8 cellular contexts compared by ENCODE assay signal in the genomic region with DNA sequence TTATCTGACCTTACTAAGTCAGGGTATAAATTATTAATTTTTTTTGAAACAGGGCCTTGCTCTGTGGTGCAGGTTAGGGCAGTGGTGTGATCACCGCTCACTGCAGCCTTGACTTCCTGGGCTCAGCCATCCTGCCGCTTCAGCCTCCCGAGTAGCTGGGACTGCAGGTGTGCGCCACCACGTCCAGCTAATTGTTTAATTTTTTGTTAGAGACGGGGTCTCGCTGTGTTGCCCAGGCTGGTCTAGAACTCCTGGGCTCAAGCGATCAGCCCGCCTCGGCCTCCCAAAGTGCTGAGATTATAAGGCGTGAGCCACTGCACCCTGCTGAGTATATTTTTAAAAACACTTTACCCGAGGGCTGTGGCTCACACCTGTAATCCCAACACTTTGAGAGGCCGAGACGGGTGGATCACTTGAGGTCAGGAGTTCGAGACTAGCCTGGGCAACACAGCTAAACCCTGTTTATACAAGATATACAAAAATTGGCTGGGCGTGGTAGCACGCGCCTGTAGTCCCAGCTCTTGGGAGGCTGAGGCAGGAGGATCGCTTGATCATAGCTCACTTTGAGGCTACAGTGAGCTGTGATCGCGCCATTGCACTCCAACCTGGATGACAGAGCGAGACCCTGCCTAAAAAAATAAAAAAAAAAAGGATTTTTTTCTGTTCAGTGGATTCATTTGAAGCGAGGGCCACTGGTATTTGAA. TPM values are rescaled to one million over a fixed set of nuclear protein-coding genes. Genes with fewer than 3 reads are reported as not detected.
DNase-seq lines count a peak whose midpoint lies in the region; ATAC-seq and TF ChIP-seq lines count a peak whose summit lies in the region.

No MANE protein-coding gene starts in this region.

- peaks cover 17% of the 10 kb centered on the region for H3K36me3 Mint-ChIP-seq in activated B cell treated with CpG ODN at 0.5 μM for 24 hours (ENCODE audit: low read depth)

- TF ChIP-seq CTCF in HCT116 (IDR thresholded peaks at IDR 0.05 in 2 of 3, conservative IDR thresholded peaks at IDR 0.05 in 1 of 3; ENCODE audit: borderline replicate concordance in 1 of 3, insufficient read depth in 1 of 3, low read depth in 2 of 3, low read length in 2 of 3), result no peak
- TF ChIP-seq CTCF in activated B cell treated with CpG ODN at 0.5 μM for 24 hours (IDR thresholded peaks at IDR 0.05), result no peak
- no peak for TF ChIP-seq CTCF in foreskin keratinocyte (conservative IDR thresholded peaks at IDR 0.05)
- no peak for TF ChIP-seq CTCF in spleen (IDR thresholded peaks at IDR 0.05 in 8 of 11, conservative IDR thresholded peaks at IDR 0.05 in 3 of 11)

- 83 to 88% (median 85%) methylated on average over 20 to 23 of the region's 23 CpGs for WGBS in spleen, 5 donors

- no peaks in the 10 kb centered on the region for H3K9me2 ChIP-seq in HCT116 (ENCODE audit: insufficient read depth)

- H3K36me3 ChIP-seq in HCT116 (ENCODE audit: control insufficient read depth in 1 of 2, insufficient read depth in 2 of 2, low read length in 2 of 2) (no peaks in the 10 kb centered on the region), spleen (peaks cover 0 to 19% (median 0%) of the 10 kb centered on the region in 6 donors)

- TF ChIP-seq POLR2A in HCT116 (IDR thresholded peaks at IDR 0.05; ENCODE audit: borderline replicate concordance, extremely low read depth, insufficient read depth, insufficient read length), result no peak
- no peak for TF ChIP-seq POLR2A in spleen (IDR thresholded peaks at IDR 0.05)

- H3K9ac ChIP-seq in HCT116 (ENCODE audit: low read length), result no peak overlapping the region

- no peak overlapping the region for H2AFZ ChIP-seq in HCT116 (ENCODE audit: low read depth, low read length, poor library complexity, severe bottlenecking)

- H3K4me3 Mint-ChIP-seq in activated B cell treated with CpG ODN at 0.5 μM for 24 hours, result peak overlapping the region; percentile 92

- DNase-seq in HCT116 (ENCODE audit: low read depth, low spot score) (no peak), activated B cell treated with CpG ODN at 0.5 μM for 24 hours (no peak), foreskin keratinocyte (peak in 1 of 2 donors; percentile 1), spleen (peak; percentile 79)
- DNase-seq in activated effector memory CD4-positive, alpha-beta T cell treated with anti-CD3 and anti-CD28 coated beads, Interleukin-2, amount 50 U/mL, for 16 hours, result no peak
- no peak for DNase-seq in activated CD4-positive, CD25-positive, alpha-beta regulatory T cell (lab: John Stamatoyannopoulos, UW)

- H3K4me1 ChIP-seq in HCT116 (ENCODE audit: control insufficient read depth in 1 of 2, insufficient read depth in 2 of 2, low read length in 2 of 2), result peaks cover 0 to 15% of the 10 kb centered on the region in 2 experiments; a peak in 3 of 4 replicates
- H3K4me1 ChIP-seq in foreskin keratinocyte, result no peaks in the 10 kb centered on the region
- H3K4me1 ChIP-seq in spleen, result peaks cover 0 to 18% (median 13%) of the 10 kb centered on the region in 6 donors

- H3K27ac Mint-ChIP-seq in activated B cell treated with CpG ODN at 0.5 μM for 24 hours, result peak overlapping the region; percentile 95

- H3K27me3 ChIP-seq in HCT116 (ENCODE audit: insufficient read depth, low read length) (no peaks in the 10 kb centered on the region), foreskin keratinocyte (no peaks in the 10 kb centered on the region), spleen (replicated peaks in 1 of 7) (no peaks in the 10 kb centered on the region)

- no peaks in the 10 kb centered on the region for H3K27me3 Mint-ChIP-seq in activated B cell treated with CpG ODN at 0.5 μM for 24 hours

- 0 out of 2 replicates have a peak overlapping the region, but pooled peaks have one; percentile 32 for H3K27ac ChIP-seq in HCT116 (ENCODE audit: low read depth, low read length)
- H3K27ac ChIP-seq in foreskin keratinocyte, result peak overlapping the region; percentile 66
- peak overlapping the region in 7 of 8 donors; percentile 80 to 96 (median 93) for H3K27ac ChIP-seq in spleen

- H3K9me3 ChIP-seq in HCT116 (ENCODE audit: control insufficient read depth in 1 of 2, insufficient read depth in 1 of 2, low read depth in 1 of 2, low read length in 2 of 2) (no peaks in the 10 kb centered on the region), spleen (no peaks in the 10 kb centered on the region)

- H3K4me2 ChIP-seq in HCT116 (ENCODE audit: low read length), result peak overlapping the region; percentile 44

- POLR2A ChIA-PET in HCT116 (lab: Charles Lee) (interaction anchor here (1.2 to 1.5 kb wide), 2 partner anchors 17 to 31 kb away, joined by 3 to 4 read pairs; no protein-coding TSS in a partner anchor), activated B cell treated with CpG ODN at 0.5 μM for 24 hours (lab: Charles Lee) (interaction anchor here (0.6 to 2.9 kb wide), 16 partner anchors 17 to 1384 kb away, joined by 3 to 45 read pairs (median 4); partner anchors contain the start of genes EBP, ELK1, GRIPAP1 and HDAC6)

- CTCF ChIA-PET in HCT116 (lab: Charles Lee), result interaction anchor here (1.1 to 1.6 kb wide), 4 partner anchors 11 to 456 kb away, joined by 3 to 7 read pairs (median 4); no protein-coding TSS in a partner anchor
- CTCF ChIA-PET in activated B cell treated with CpG ODN at 0.5 μM for 24 hours (lab: Charles Lee), result no interaction called here

- RAD21 ChIA-PET in HCT116 (lab: Charles Lee; ENCODE audit: low non-redundant PET in 1 of 2, low total read pairs in 2 of 2, uncharacterized antibody in 2 of 2, unreplicated experiment in 2 of 2), result interaction anchor here in 1 of 2 experiments (0.6 kb wide), 1 partner anchor 36 kb away, joined by 3 read pairs; no protein-coding TSS in a partner anchor

- ATAC-seq in HCT116, result no peak
- ATAC-seq in activated B cell treated with CpG ODN at 0.5 μM for 24 hours (ENCODE audit: low read depth), result no peak
- ATAC-seq in foreskin keratinocyte, result no peak
- no peak for ATAC-seq in HG03521 (IDR thresholded peaks at IDR 0.05; ENCODE audit: unreplicated experiment)
- no peak for ATAC-seq in GM19395 (IDR thresholded peaks at IDR 0.05; ENCODE audit: unreplicated experiment)

- BruUV-seq in HCT116 (replicated peaks; lab: Mats Ljungman, UMichigan), result no TSS peak

- H4K20me1 ChIP-seq in HCT116 (ENCODE audit: insufficient read depth), result no peaks in the 10 kb centered on the region

- no peaks in the 10 kb centered on the region for H3K9me3 Mint-ChIP-seq in activated B cell treated with CpG ODN at 0.5 μM for 24 hours

- intact Hi-C loops in HCT116 (cut with micrococcal nuclease), result loop anchor here (2.0 kb wide), 2 partner anchors 36 to 62 kb away; partner anchors contain the start of genes FTSJ1 and RBM3
- intact Hi-C loops in activated B cell treated with CpG ODN at 0.5 μM for 24 hours (cut with micrococcal nuclease), result loop anchor here (1.0 kb wide), 6 partner anchors 17 to 420 kb away; partner anchors contain the start of genes EBP, FTSJ1, PORCN and RBM3
- intact Hi-C loops in spleen (cut with DNase I; ENCODE audit: low total_unique reads), result no loop called here

- TF ChIP-seq RAD21 in HCT116 (IDR thresholded peaks at IDR 0.05; ENCODE audit: low read depth), result no peak

- H3K4me3 ChIP-seq in HCT116 (replicated peaks in 1 of 2; ENCODE audit: low read depth in 1 of 2, low read length in 2 of 2), result no peak overlapping the region
- peak overlapping the region in 3 of 8 donors; percentile 53 to 75 (median 57) for H3K4me3 ChIP-seq in spleen

- H3K4me1 Mint-ChIP-seq in activated B cell treated with CpG ODN at 0.5 μM for 24 hours, result peaks cover 20% of the 10 kb centered on the region

- H3K79me2 ChIP-seq in HCT116 (ENCODE audit: insufficient read depth, low read length), result no peaks in the 10 kb centered on the region

TF ChIP-seq in HCT116, 20 proteins besides CTCF, POLR2A, EP300 and RAD21 (continues in another document):
- no peak for TF ChIP-seq EZH2 (IDR thresholded peaks at IDR 0.05)
- TF ChIP-seq EGR1 (IDR thresholded peaks at IDR 0.05; ENCODE audit: low read depth), result no peak
- TF ChIP-seq YY1 (IDR thresholded peaks at IDR 0.05; ENCODE audit: extremely low read depth, insufficient replicate concordance, low read depth, low read length), result no peak
- TF ChIP-seq EZH2phosphoT487 (IDR thresholded peaks at IDR 0.05; ENCODE audit: borderline replicate concordance), result no peak
- TF ChIP-seq FOSL1 (IDR thresholded peaks at IDR 0.05; ENCODE audit: low read depth), result no peak
- no peak for TF ChIP-seq ATF3 (IDR thresholded peaks at IDR 0.05)

RNA-seq across cellular contexts. Expression of gene TBC1D25, which starts 0.7 kb away (rescaled TPM):
- 10.5 TPM for total RNA-seq in HCT116 (2021; ENCODE audit: unreplicated experiment)
- 10.5 and 10.8 TPM in 2 replicates for polyA plus RNA-seq in HCT116 (2012)
- total RNA-seq in activated B cell treated with CpG ODN at 0.5 μM for 24 hours, result 16.4 and 19.4 TPM in 2 replicates
- 9.3 and 9.4 TPM in 2 replicates for total RNA-seq in foreskin keratinocyte
- 9.6 and 10.6 TPM in 2 replicates for polyA plus RNA-seq in foreskin keratinocyte
- 10 to 100 TPM; 12.4 to 19.1 (median 16.2) TPM for total RNA-seq in spleen
- 1 to 10 TPM; 4.0 to 8.3 (median 6.1) TPM for polyA plus RNA-seq in spleen

RNA-seq across cellular contexts. Expression of gene EBP, which starts 17.2 kb away (rescaled TPM):
- total RNA-seq in HCT116 (2021; ENCODE audit: unreplicated experiment), result 93.8 TPM
- 119 and 125 TPM in 2 replicates for polyA plus RNA-seq in HCT116 (2012)
- 72.4 and 75.5 TPM in 2 replicates for total RNA-seq in activated B cell treated with CpG ODN at 0.5 μM for 24 hours
- 440 and 479 TPM in 2 replicates for total RNA-seq in foreskin keratinocyte
- 558 and 569 TPM in 2 replicates for polyA plus RNA-seq in foreskin keratinocyte
- total RNA-seq in spleen, result 10 to 100 TPM; 25.1 to 36.3 (median 32.0) TPM
- 10 to 100 TPM; 46.4 to 62.3 (median 57.8) TPM for polyA plus RNA-seq in spleen

RNA-seq across cellular contexts. Expression of gene PORCN, which starts 30.0 kb away (rescaled TPM):
- total RNA-seq in HCT116 (2021; ENCODE audit: unreplicated experiment) (12.9 TPM), activated B cell treated with CpG ODN at 0.5 μM for 24 hours (7.8 and 9.8 TPM in 2 replicates), foreskin keratinocyte (30.6 and 60.1 TPM in 2 replicates), spleen (10 to 100 TPM in 5 of 7 donors, 1 to 10 TPM in 2; 9.8 to 20.8 (median 14.2) TPM)
- polyA plus RNA-seq in HCT116 (2012), result 12.5 and 15.5 TPM in 2 replicates
- polyA plus RNA-seq in foreskin keratinocyte (34.1 and 60.6 TPM in 2 replicates), spleen (1 to 10 TPM; 5.0 to 8.8 (median 7.3) TPM)

RNA-seq across cellular contexts. Expression of gene RBM3, which starts 35.5 kb away (rescaled TPM):
- total RNA-seq in HCT116 (2021; ENCODE audit: unreplicated experiment) (233 TPM), activated B cell treated with CpG ODN at 0.5 μM for 24 hours (381 and 394 TPM in 2 replicates), foreskin keratinocyte (193 and 230 TPM in 2 replicates), spleen (100 to 1,000 TPM; 155 to 361 (median 203) TPM)
- 217 and 219 TPM in 2 replicates for polyA plus RNA-seq in HCT116 (2012)
- polyA plus RNA-seq in foreskin keratinocyte (208 and 226 TPM in 2 replicates), spleen (100 to 1,000 TPM; 162 to 224 (median 198) TPM)

RNA-seq across cellular contexts. Expression of gene WDR13, which starts 58.5 kb away (rescaled TPM):
- total RNA-seq in HCT116 (2021; ENCODE audit: unreplicated experiment) (54.0 TPM), activated B cell treated with CpG ODN at 0.5 μM for 24 hours (73.4 and 75.8 TPM in 2 replicates), foreskin keratinocyte (67.2 and 83.3 TPM in 2 replicates), spleen (100 to 1,000 TPM in 1 of 7 donors, 10 to 100 TPM in 6; 61.2 to 116 (median 81.8) TPM)
- polyA plus RNA-seq in HCT116 (2012), result 93.8 and 127 TPM in 2 replicates
- polyA plus RNA-seq in foreskin keratinocyte (71.6 and 79.4 TPM in 2 replicates), spleen (100 to 1,000 TPM in 2 of 3 donors, 10 to 100 TPM in 1; 90.4 to 200 (median 162) TPM)

Comparison
In these comparisons a context has a peak if more than half of its experiments do, and no peak if none do; other contexts are left out.
1. H3K27ac ChIP-seq: peak in every context shown above with its lines; median percentile 93 in spleen; 66 in foreskin keratinocyte; 32 in HCT116.